2 cellular contexts compared by ENCODE assay signal in genomic region chr14:23101213-23101970, GRCh38.
TF ChIP-seq lines count a peak whose summit lies in the region.

No MANE protein-coding gene starts in this region.

TF ChIP-seq in HEK293, 187 proteins besides CTCF, POLR2A, EP300 and RAD21:
- no peak for TF ChIP-seq ZNF48 (tag by site-specific recombination; IDR thresholded peaks at IDR 0.05)
- peak; percentile 23; the same call in 1 of the 2 replicates for TF ChIP-seq ZEB2 (tag by site-specific recombination; IDR thresholded peaks at IDR 0.05)
- no peak for TF ChIP-seq ZSCAN30 (tag by site-specific recombination; IDR thresholded peaks at IDR 0.05)
- TF ChIP-seq ZIC2 (tag by site-specific recombination; IDR thresholded peaks at IDR 0.05) = peak; percentile 31; the same call in 1 of the 2 replicates
- TF ChIP-seq ZBTB17 (tag by site-specific recombination; IDR thresholded peaks at IDR 0.05) = no peak

TF ChIP-seq in K562, 482 proteins besides CTCF, POLR2A, EP300 and RAD21:
- TF ChIP-seq NFE2L1 (tag; IDR thresholded peaks at IDR 0.05; ENCODE audit: borderline replicate concordance, low read depth) (no peak), ZNF280B (CRISPR knock-in tag; IDR thresholded peaks at IDR 0.05) (no peak), ZNF696 (CRISPR knock-in tag; conservative IDR thresholded peaks at IDR 0.05) (no peak), ELK1 (CRISPR knock-in tag; IDR thresholded peaks at IDR 0.05) (no peak), NR4A1 (CRISPR knock-in tag; IDR thresholded peaks at IDR 0.05) (no peak), NR4A1 (tag; IDR thresholded peaks at IDR 0.05) (no peak), ZKSCAN8 (CRISPR knock-in tag; IDR thresholded peaks at IDR 0.05) (no peak), MAZ (CRISPR knock-in tag; conservative IDR thresholded peaks at IDR 0.05 in 1 of 2, IDR thresholded peaks at IDR 0.05 in 1 of 2) (no peak), STAT6 (CRISPR knock-in tag; IDR thresholded peaks at IDR 0.05) (no peak), GTF2A2 (tag; IDR thresholded peaks at IDR 0.05) (no peak), ZEB2 (IDR thresholded peaks at IDR 0.05) (no peak), SRSF9 (IDR thresholded peaks at IDR 0.05; ENCODE audit: borderline replicate concordance, low read depth, low read length) (no peak), ESRRA (IDR thresholded peaks at IDR 0.05; ENCODE audit: borderline replicate concordance, low read depth) (no peak), DACH1 (IDR thresholded peaks at IDR 0.05; ENCODE audit: partially characterized antibody) (no peak), POLR2H (tag; IDR thresholded peaks at IDR 0.05; ENCODE audit: low read depth) (no peak), JUND (IDR thresholded peaks at IDR 0.05; ENCODE audit: borderline replicate concordance, low read depth, low read length) (no peak), JUND (tag; IDR thresholded peaks at IDR 0.05; ENCODE audit: borderline replicate concordance, low read depth, low read length) (no peak)
